14 cellular contexts compared by ENCODE assay signal in the genomic region with DNA sequence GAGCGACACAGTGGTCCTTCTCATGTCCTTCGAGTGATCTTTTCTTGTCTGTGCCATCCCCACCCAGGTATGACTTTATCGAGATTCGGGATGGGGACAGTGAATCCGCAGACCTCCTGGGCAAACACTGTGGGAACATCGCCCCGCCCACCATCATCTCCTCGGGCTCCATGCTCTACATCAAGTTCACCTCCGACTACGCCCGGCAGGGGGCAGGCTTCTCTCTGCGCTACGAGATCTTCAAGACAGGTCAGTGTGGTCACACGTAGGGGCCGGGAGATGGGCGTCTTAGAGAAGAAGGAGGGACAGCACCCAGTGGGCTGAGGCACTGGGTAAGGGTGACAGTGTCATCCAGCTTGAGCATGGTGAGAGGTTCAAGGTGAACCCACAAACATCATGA. TPM values are rescaled to one million over a fixed set of nuclear protein-coding genes. Genes with fewer than 3 reads are reported as not detected.
DNase-seq lines count a peak whose midpoint lies in the region; ATAC-seq and TF ChIP-seq lines count a peak whose summit lies in the region.
"Had no signal": no experiment of that assay in that cellular context is flagged by ENCODE, and none has a peak within 500 bp of the region (broad histone marks: within the 10 kb centered on the region; RNA-seq: fewer than 3 reads in every experiment).

No MANE protein-coding gene starts in this region.

- H3K36me3 Mint-ChIP-seq in activated CD8-positive, alpha-beta memory T cell treated with anti-CD3 and anti-CD28 coated beads, Interleukin-2, amount 10 ng/mL, durations not matched to agents 7 days and 5 days = no peaks in the 10 kb centered on the region
- peaks cover 4% of the 10 kb centered on the region; the same call in 1 of the 2 replicates for H3K36me3 Mint-ChIP-seq in WTC11
- H3K36me3 Mint-ChIP-seq: mesothelial cell of epicardium had no signal

- intact Hi-C loops in testis (cut with DNase I; ENCODE audit: low total_unique reads) = no loop called here

- H3K4me1 Mint-ChIP-seq in activated CD8-positive, alpha-beta memory T cell treated with anti-CD3 and anti-CD28 coated beads, Interleukin-2, amount 10 ng/mL, durations not matched to agents 7 days and 5 days = no peaks in the 10 kb centered on the region
- peaks cover 47% of the 10 kb centered on the region for H3K4me1 Mint-ChIP-seq in WTC11

- H3K27me3 ChIP-seq in testis = no peaks in the 10 kb centered on the region

- CTCF ChIA-PET in activated CD8-positive, alpha-beta memory T cell treated with anti-CD3 and anti-CD28 coated beads, Interleukin-2, amount 10 ng/mL, durations not matched to agents 7 days and 5 days (lab: Charles Lee) = no interaction called here
- CTCF ChIA-PET in WTC11 (lab: Charles Lee) = no interaction called here

- no peaks in the 10 kb centered on the region for H3K9me3 Mint-ChIP-seq in activated CD8-positive, alpha-beta memory T cell treated with anti-CD3 and anti-CD28 coated beads, Interleukin-2, amount 10 ng/mL, durations not matched to agents 7 days and 5 days (ENCODE audit: low read depth)
- peaks cover 3% of the 10 kb centered on the region for H3K9me3 Mint-ChIP-seq in WTC11
- H3K9me3 Mint-ChIP-seq: mesothelial cell of epicardium had no signal

- H3K36me3 ChIP-seq in testis (ENCODE audit: low read depth, missing control alignments) = no peaks in the 10 kb centered on the region

- H3K9me3 ChIP-seq in testis = no peaks in the 10 kb centered on the region

- peaks cover 16% of the 10 kb centered on the region for H3K27me3 Mint-ChIP-seq in activated CD8-positive, alpha-beta memory T cell treated with anti-CD3 and anti-CD28 coated beads, Interleukin-2, amount 10 ng/mL, durations not matched to agents 7 days and 5 days
- no peaks in the 10 kb centered on the region for H3K27me3 Mint-ChIP-seq in WTC11 (ENCODE audit: low read depth)
- H3K27me3 Mint-ChIP-seq: B cell had no signal

- no peak overlapping the region for H3K4me3 Mint-ChIP-seq in activated CD8-positive, alpha-beta memory T cell treated with anti-CD3 and anti-CD28 coated beads, Interleukin-2, amount 10 ng/mL, durations not matched to agents 7 days and 5 days
- no peak overlapping the region for H3K4me3 Mint-ChIP-seq in WTC11
- H3K4me3 Mint-ChIP-seq: B cell, mesothelial cell of epicardium had no signal

- H3K4me3 ChIP-seq in testis = no peak overlapping the region

- H3K27ac ChIP-seq in testis = no peak overlapping the region

- TF ChIP-seq CTCF in WTC11 (IDR thresholded peaks at IDR 0.05) (no peak), testis (IDR thresholded peaks at IDR 0.05) (no peak)

- POLR2A ChIA-PET in WTC11 (lab: Charles Lee) = no interaction called here

- WGBS in testis, 2 donors = 68 to 70% methylated on average over 16 of the region's 16 CpGs

- no peak overlapping the region for H3K27ac Mint-ChIP-seq in activated CD8-positive, alpha-beta memory T cell treated with anti-CD3 and anti-CD28 coated beads, Interleukin-2, amount 10 ng/mL, durations not matched to agents 7 days and 5 days
- no peak overlapping the region for H3K27ac Mint-ChIP-seq in WTC11
- H3K27ac Mint-ChIP-seq: B cell had no signal

- TF ChIP-seq POLR2A in testis (IDR thresholded peaks at IDR 0.05) = no peak

- ATAC-seq in activated CD8-positive, alpha-beta memory T cell treated with anti-CD3 and anti-CD28 coated beads, Interleukin-2, amount 10 ng/mL, durations not matched to agents 7 days and 5 days = no peak
- ATAC-seq in WTC11 = peak; percentile 19
- ATAC-seq: Right ventricle myocardium inferior had no signal

- peak; percentile 55 for DNase-seq in activated CD8-positive, alpha-beta memory T cell treated with anti-CD3 and anti-CD28 coated beads, Interleukin-2, amount 50 U/mL, for 48 hours
- no peak for DNase-seq in activated CD8-positive, alpha-beta memory T cell treated with anti-CD3 and anti-CD28 coated beads, Interleukin-2, amount 10 ng/mL, durations not matched to agents 7 days and 5 days
- peak; percentile 67 for DNase-seq in WTC11 (ENCODE audit: low spot score)
- DNase-seq in iPS-NIHi11 (ENCODE audit: low spot score) = peak; percentile 52
- DNase-seq in testis = peak; percentile 81
- DNase-seq in SKM-1 (lab: John Stamatoyannopoulos, UW; ENCODE audit: unreplicated experiment) = no peak
- no peak for DNase-seq in NCI-H774 (lab: John Stamatoyannopoulos, UW)
- DNase-seq in globus pallidus (ENCODE audit: low spot score) = no peak
- DNase-seq: activated CD8-positive, alpha-beta memory T cell treated with anti-CD3 and anti-CD28 coated beads for 24 hours; foreskin fibroblast; NCI-H2171 had no signal

- H3K4me1 ChIP-seq in testis = no peaks in the 10 kb centered on the region

TF ChIP-seq in WTC11, 78 proteins besides CTCF, POLR2A, EP300 and RAD21 (continues in another document):
- TF ChIP-seq SOX15 (CRISPR knock-in tag; IDR thresholded peaks at IDR 0.05) (no peak), ESRRA (CRISPR knock-in tag; IDR thresholded peaks at IDR 0.05; ENCODE audit: borderline replicate concordance) (no peak), NFATC4 (CRISPR knock-in tag; IDR thresholded peaks at IDR 0.05) (no peak), CBFB (CRISPR knock-in tag; IDR thresholded peaks at IDR 0.05; ENCODE audit: low read depth) (no peak), PRDM15 (CRISPR knock-in tag; IDR thresholded peaks at IDR 0.05) (no peak), TCF7 (CRISPR knock-in tag; IDR thresholded peaks at IDR 0.05; ENCODE audit: low read depth) (no peak), E2F4 (CRISPR knock-in tag; IDR thresholded peaks at IDR 0.05; ENCODE audit: borderline replicate concordance, low read depth) (no peak), MLX (CRISPR knock-in tag; IDR thresholded peaks at IDR 0.05) (no peak), JUN (CRISPR knock-in tag; IDR thresholded peaks at IDR 0.05) (no peak)
- TF ChIP-seq, protein P1, sequence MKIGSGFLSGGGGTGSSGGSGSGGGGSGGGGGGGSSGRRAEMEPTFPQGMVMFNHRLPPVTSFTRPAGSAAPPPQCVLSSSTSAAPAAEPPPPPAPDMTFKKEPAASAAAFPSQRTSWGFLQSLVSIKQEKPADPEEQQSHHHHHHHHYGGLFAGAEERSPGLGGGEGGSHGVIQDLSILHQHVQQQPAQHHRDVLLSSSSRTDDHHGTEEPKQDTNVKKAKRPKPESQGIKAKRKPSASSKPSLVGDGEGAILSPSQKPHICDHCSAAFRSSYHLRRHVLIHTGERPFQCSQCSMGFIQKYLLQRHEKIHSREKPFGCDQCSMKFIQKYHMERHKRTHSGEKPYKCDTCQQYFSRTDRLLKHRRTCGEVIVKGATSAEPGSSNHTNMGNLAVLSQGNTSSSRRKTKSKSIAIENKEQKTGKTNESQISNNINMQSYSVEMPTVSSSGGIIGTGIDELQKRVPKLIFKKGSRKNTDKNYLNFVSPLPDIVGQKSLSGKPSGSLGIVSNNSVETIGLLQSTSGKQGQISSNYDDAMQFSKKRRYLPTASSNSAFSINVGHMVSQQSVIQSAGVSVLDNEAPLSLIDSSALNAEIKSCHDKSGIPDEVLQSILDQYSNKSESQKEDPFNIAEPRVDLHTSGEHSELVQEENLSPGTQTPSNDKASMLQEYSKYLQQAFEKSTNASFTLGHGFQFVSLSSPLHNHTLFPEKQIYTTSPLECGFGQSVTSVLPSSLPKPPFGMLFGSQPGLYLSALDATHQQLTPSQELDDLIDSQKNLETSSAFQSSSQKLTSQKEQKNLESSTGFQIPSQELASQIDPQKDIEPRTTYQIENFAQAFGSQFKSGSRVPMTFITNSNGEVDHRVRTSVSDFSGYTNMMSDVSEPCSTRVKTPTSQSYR (CRISPR knock-in tag; IDR thresholded peaks at IDR 0.05) = no peak

RNA-seq across cellular contexts. Expression of gene NRP2, which starts 33.8 kb away (rescaled TPM):
- total RNA-seq in activated CD8-positive, alpha-beta memory T cell treated with anti-CD3 and anti-CD28 coated beads, Interleukin-2, amount 10 ng/mL, durations not matched to agents 7 days and 5 days = 1 to 10 TPM in 1 of 2 experiments, under 1 TPM in 1; 0.26 to 5.7 TPM
- 19.5 to 41.0 TPM (median 19.9 TPM) in 3 replicates for total RNA-seq in WTC11 (2021)
- total RNA-seq in testis = 1 to 10 TPM; 6.3 TPM
- polyA plus RNA-seq in testis (ENCODE audit: insufficient read depth, low read depth, low replicate concordance) = 10.6 TPM

Comparison
In these comparisons a context has a peak if more than half of its experiments do, and no peak if none do; other contexts are left out.
1. DNase-seq: peak in activated CD8-positive, alpha-beta memory T cell treated with anti-CD3 and anti-CD28 coated beads, Interleukin-2, amount 50 U/mL, for 48 hours (single experiment), WTC11 (single experiment), iPS-NIHi11 (single experiment) and testis (single experiment); none in activated CD8-positive, alpha-beta memory T cell treated with anti-CD3 and anti-CD28 coated beads, Interleukin-2, amount 10 ng/mL, durations not matched to agents 7 days and 5 days (single experiment), SKM-1 (single experiment), NCI-H774 (single experiment) and globus pallidus (single experiment).